Comparison of ENCODE assay signal across 9 cellular contexts in genomic region chr3:179046497-179047353, GRCh38. TPM values are rescaled to one million over a fixed set of nuclear protein-coding genes. Genes with fewer than 3 reads are reported as not detected.
DNase-seq lines count a peak whose midpoint lies in the region; ATAC-seq and TF ChIP-seq lines count a peak whose summit lies in the region.
"Had no signal": no experiment of that assay in that cellular context is flagged by ENCODE, and none has a peak within 500 bp of the region (broad histone marks: within the 10 kb centered on the region; RNA-seq: fewer than 3 reads in every experiment).

No MANE protein-coding gene starts in this region.

- H3K4me1 Mint-ChIP-seq in activated CD4-positive, alpha-beta memory T cell treated with anti-CD3 and anti-CD28 coated beads, Interleukin-2, amount 10 ng/mL, durations not matched to agents 7 days and 5 days, result peaks cover 14% of the 10 kb centered on the region

- ATAC-seq in GM18907 (IDR thresholded peaks at IDR 0.05; ENCODE audit: unreplicated experiment), result peak; percentile 95
- peak; percentile 90 for ATAC-seq in HG02610 (IDR thresholded peaks at IDR 0.05; ENCODE audit: unreplicated experiment)

- no peak overlapping the region for H3K27ac Mint-ChIP-seq in activated CD4-positive, alpha-beta memory T cell treated with anti-CD3 and anti-CD28 coated beads, Interleukin-2, amount 10 ng/mL, durations not matched to agents 7 days and 5 days
- H3K27ac Mint-ChIP-seq: activated naive CD4-positive, alpha-beta T cell treated with anti-CD3 and anti-CD28 coated beads, Interleukin-2, amount 50 U/mL, for 24 hours had no signal

- peaks cover 51% of the 10 kb centered on the region for H3K36me3 Mint-ChIP-seq in activated CD4-positive, alpha-beta memory T cell treated with anti-CD3 and anti-CD28 coated beads, Interleukin-2, amount 10 ng/mL, durations not matched to agents 7 days and 5 days (ENCODE audit: low read depth)

- CTCF ChIA-PET in activated CD4-positive, alpha-beta memory T cell treated with anti-CD3 and anti-CD28 coated beads, Interleukin-2, amount 10 ng/mL, durations not matched to agents 7 days and 5 days (lab: Charles Lee), result no interaction called here

- TF ChIP-seq CTCF in retinal pigment epithelial cell (conservative IDR thresholded peaks at IDR 0.05; ENCODE audit: low read depth, low read length), result peak; percentile 2

- no peak overlapping the region for H3K4me3 ChIP-seq in retinal pigment epithelial cell (ENCODE audit: low read length)
- H3K4me3 ChIP-seq: lower lobe of right lung had no signal

- H3K9me3 Mint-ChIP-seq in activated CD4-positive, alpha-beta memory T cell treated with anti-CD3 and anti-CD28 coated beads, Interleukin-2, amount 10 ng/mL, durations not matched to agents 7 days and 5 days, result peaks cover 9% of the 10 kb centered on the region

- peak; percentile 7 for DNase-seq in NCI-H226
- no peak for DNase-seq in retinal pigment epithelial cell (ENCODE audit: low read depth)
- DNase-seq in HK-2 (ENCODE audit: unreplicated experiment), result no peak
- DNase-seq in activated CD4-positive, alpha-beta T cell treated with anti-CD3 and anti-CD28 coated beads for 48 hours, result no peak
- DNase-seq in activated CD4-positive, alpha-beta memory T cell treated with anti-CD3 and anti-CD28 coated beads, Interleukin-2, amount 10 ng/mL, durations not matched to agents 7 days and 5 days, result no peak
- DNase-seq: lower lobe of right lung had no signal

- POLR2A ChIA-PET in activated CD4-positive, alpha-beta memory T cell treated with anti-CD3 and anti-CD28 coated beads, Interleukin-2, amount 10 ng/mL, durations not matched to agents 7 days and 5 days (lab: Charles Lee), result no interaction called here

- no peak overlapping the region for H3K4me3 Mint-ChIP-seq in activated CD4-positive, alpha-beta memory T cell treated with anti-CD3 and anti-CD28 coated beads, Interleukin-2, amount 10 ng/mL, durations not matched to agents 7 days and 5 days
- H3K4me3 Mint-ChIP-seq: activated naive CD4-positive, alpha-beta T cell treated with anti-CD3 and anti-CD28 coated beads, Interleukin-2, amount 50 U/mL, for 24 hours had no signal

- H3K27me3 Mint-ChIP-seq in activated CD4-positive, alpha-beta memory T cell treated with anti-CD3 and anti-CD28 coated beads, Interleukin-2, amount 10 ng/mL, durations not matched to agents 7 days and 5 days, result no peaks in the 10 kb centered on the region
- H3K27me3 Mint-ChIP-seq: activated naive CD4-positive, alpha-beta T cell treated with anti-CD3 and anti-CD28 coated beads, Interleukin-2, amount 50 U/mL, for 24 hours had no signal

RNA-seq across cellular contexts. Expression of gene ZMAT3, which starts 24.9 kb away (rescaled TPM):
- 10 to 100 TPM; 12.3 to 13.9 TPM for total RNA-seq in activated CD4-positive, alpha-beta memory T cell treated with anti-CD3 and anti-CD28 coated beads, Interleukin-2, amount 10 ng/mL, durations not matched to agents 7 days and 5 days
